ENCODE assay signal across 12 cellular contexts in the genomic region with DNA sequence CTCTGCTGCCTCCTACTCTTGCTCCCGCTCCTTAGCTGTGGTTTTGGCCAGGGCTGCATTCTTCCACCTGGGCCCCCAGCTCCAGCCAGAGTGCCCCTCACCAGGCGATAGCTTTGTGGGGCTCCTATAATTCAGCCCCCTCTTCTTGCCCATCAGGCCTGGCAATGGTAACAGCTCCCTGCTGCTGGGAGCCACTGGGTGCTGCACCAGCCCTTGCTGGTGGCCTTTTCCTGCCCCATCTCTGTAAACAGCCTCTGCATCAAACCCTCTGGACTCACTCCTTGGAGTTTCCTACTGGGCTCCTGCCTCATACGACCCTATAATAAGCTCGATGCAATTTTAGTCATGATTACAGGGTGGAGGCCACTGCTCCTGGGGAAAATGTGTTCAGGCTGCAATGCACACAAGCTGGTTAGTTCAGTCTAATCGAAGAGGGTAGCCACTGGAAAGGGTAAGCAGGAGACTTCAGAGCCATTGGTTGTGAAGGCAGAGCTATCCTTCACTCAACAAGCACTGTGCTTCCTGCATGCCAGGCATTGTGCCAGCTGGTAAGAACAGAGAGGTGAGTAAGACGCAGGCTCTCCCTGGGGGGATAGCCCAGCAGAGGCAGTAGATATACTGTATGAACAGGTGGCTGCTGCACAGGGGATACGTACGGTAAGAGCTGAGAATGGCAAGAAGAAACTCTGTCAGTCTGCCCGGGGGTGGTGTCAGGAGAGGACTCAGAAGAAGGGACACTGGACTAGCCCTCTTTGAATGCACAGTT. TPM values are rescaled to one million over a fixed set of nuclear protein-coding genes. Genes with fewer than 3 reads are reported as not detected.
DNase-seq lines count a peak whose midpoint lies in the region; ATAC-seq lines count a peak whose summit lies in the region.
"Had no signal": no experiment of that assay in that cellular context is flagged by ENCODE, and none has a peak within 500 bp of the region (broad histone marks: within the 10 kb centered on the region; RNA-seq: fewer than 3 reads in every experiment).

No MANE protein-coding gene starts in this region.

- H3K4me3 ChIP-seq in Karpas-422 (ENCODE audit: low read length): peak overlapping the region; percentile 19; the same call in 1 of the 2 replicates
- H3K4me3 ChIP-seq: skin epidermis had no signal

- peak overlapping the region; percentile 98 for H3K27ac ChIP-seq in Karpas-422 (ENCODE audit: low read length)
- H3K27ac ChIP-seq: skin epidermis had no signal

- H3K4me2 ChIP-seq in Karpas-422 (ENCODE audit: low read depth, low read length, poor library complexity, severe bottlenecking): peak overlapping the region; percentile 83

- DNase-seq in A172 (ENCODE audit: low spot score) (peak; percentile 3), Karpas-422 (peak; percentile 92), astrocyte of the hippocampus (ENCODE audit: low read depth, low spot score) (peak; percentile 42), left colon (no peak), inferior parietal cortex (ENCODE audit: extremely low spot score) (no peak), DMS114 treated with DMSO at 0.1 percent for 48 hours (lab: John Stamatoyannopoulos, UW; ENCODE audit: unreplicated experiment) (no peak)
- DNase-seq in activated CD8-positive, alpha-beta memory T cell treated with anti-CD3 and anti-CD28 coated beads, Interleukin-2, amount 50 U/mL, for 4 hours: no peak
- DNase-seq: amygdala; mesenchymal stem cell; stimulated activated CD8-positive, alpha-beta memory T cell treated with anti-CD3 and anti-CD28 coated beads, Interleukin-4, amount 100 ng/mL, for 48 hours had no signal

- H3K79me2 ChIP-seq in Karpas-422 (ENCODE audit: low read length): peaks cover 47% of the 10 kb centered on the region

- H3K9ac ChIP-seq in Karpas-422 (ENCODE audit: low read length): peak overlapping the region; percentile 69

- peaks cover 3% of the 10 kb centered on the region; the same call in 1 of the 2 replicates for H3K36me3 ChIP-seq in Karpas-422 (ENCODE audit: insufficient read depth, low read length)

- H3K27me3 ChIP-seq in Karpas-422 (ENCODE audit: low read length): no peaks in the 10 kb centered on the region

- H3K9me2 ChIP-seq in Karpas-422 (replicated peaks; ENCODE audit: insufficient read depth, low read length): no peaks in the 10 kb centered on the region

- no peaks in the 10 kb centered on the region for H4K20me1 ChIP-seq in Karpas-422 (ENCODE audit: insufficient read depth, low read depth, low read length)

- ATAC-seq in left colon: peak; percentile 40
- no peak for ATAC-seq in HG03520 (IDR thresholded peaks at IDR 0.05; ENCODE audit: unreplicated experiment)

- H2AFZ ChIP-seq in Karpas-422 (ENCODE audit: low read length): no peak overlapping the region

- intact Hi-C loops in left colon (cut with DNase I, micrococcal nuclease): no loop called here

- peaks cover 99% of the 10 kb centered on the region for H3K4me1 ChIP-seq in Karpas-422 (ENCODE audit: low read length)

- H3K9me3 ChIP-seq in Karpas-422 (ENCODE audit: low read length): no peaks in the 10 kb centered on the region

RNA-seq across cellular contexts. Expression of gene CLMN, which starts 24.7 kb away (rescaled TPM):
- 1.5 and 1.8 TPM in 2 replicates for total RNA-seq in A172 (2014; rRNA removed; shearing (Covaris generic))
- 40.1 and 56.1 TPM in 2 replicates for total RNA-seq in Karpas-422 (2014; rRNA removed; shearing (Covaris generic); ENCODE audit: low replicate concordance)
- total RNA-seq in left colon: 100 to 1,000 TPM; 125 to 135 TPM

Comparison
In these comparisons a context has a peak if more than half of its experiments do, and no peak if none do; other contexts are left out.
1. DNase-seq: peak in A172 (single experiment), Karpas-422 (single experiment) and astrocyte of the hippocampus (single experiment); none in left colon (0 of 2), activated CD8-positive, alpha-beta memory T cell treated with anti-CD3 and anti-CD28 coated beads, Interleukin-2, amount 50 U/mL, for 4 hours (single experiment), inferior parietal cortex (single experiment) and DMS114 treated with DMSO at 0.1 percent for 48 hours (single experiment).
2. RNA of gene CLMN, which starts 24.7 kb away (total RNA-seq): 125 to 135 TPM in left colon and 40.1 to 56.1 TPM in Karpas-422; 1.5 to 1.8 TPM in A172; every median in the first group is over 10 times any median in the second.